1 cellular context compared by ENCODE assay signal in genomic region chr7:55161154-55161687, GRCh38.
TF ChIP-seq lines count a peak whose summit lies in the region.

No MANE protein-coding gene starts in this region.

TF ChIP-seq in IMR-90, 13 proteins besides CTCF, POLR2A, EP300 and RAD21 (continued from another document):
- TF ChIP-seq CHD1 (IDR thresholded peaks at IDR 0.05; ENCODE audit: low read depth, low read length) (no peak), RFX5 (IDR thresholded peaks at IDR 0.05; ENCODE audit: low read depth, low read length) (no peak), SMC3 (IDR thresholded peaks at IDR 0.05; ENCODE audit: low read depth, low read length) (no peak), BHLHE40 (IDR thresholded peaks at IDR 0.05; ENCODE audit: low read depth, low read length) (no peak), ELK1 (IDR thresholded peaks at IDR 0.05; ENCODE audit: borderline replicate concordance, low read depth, low read length) (no peak), RCOR1 (IDR thresholded peaks at IDR 0.05; ENCODE audit: insufficient replicate concordance, low read length) (no peak), MXI1 (IDR thresholded peaks at IDR 0.05; ENCODE audit: borderline replicate concordance, low read depth, low read length) (no peak), MAFK (IDR thresholded peaks at IDR 0.05; ENCODE audit: low read depth, low read length) (no peak), CEBPB (IDR thresholded peaks at IDR 0.05; ENCODE audit: low read depth, low read length) (no peak), MAZ (IDR thresholded peaks at IDR 0.05; ENCODE audit: borderline replicate concordance, low read depth, low read length) (no peak)
